In the genomic region with DNA sequence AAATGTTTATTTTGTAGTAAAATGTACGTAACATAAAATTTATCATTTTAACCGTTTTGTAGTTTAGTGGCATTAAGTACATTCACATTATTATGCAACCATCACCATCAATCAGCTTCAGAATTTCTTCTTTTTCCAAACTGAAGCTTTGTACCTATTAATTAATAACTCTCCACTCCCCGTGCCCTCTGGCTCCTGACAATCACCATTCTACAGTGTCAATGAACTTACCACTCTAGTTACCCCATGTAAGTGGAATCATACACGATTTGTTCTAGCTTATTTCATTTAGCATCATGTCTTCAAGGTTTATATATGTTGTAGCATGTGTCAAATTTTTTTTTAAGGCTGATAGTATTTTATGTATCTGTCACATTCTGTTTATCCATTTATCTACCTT, we compare ENCODE assay signal across 28 cellular contexts.
"Had no signal": no experiment of that assay in that cellular context is flagged by ENCODE, and none has a peak within 500 bp of the region (broad histone marks: within the 10 kb centered on the region; RNA-seq: fewer than 3 reads in every experiment).

No MANE protein-coding gene starts in this region.

- ATAC-seq: left cardiac atrium; left lung; natural killer cell treated with Interleukin-12 subunit alpha and Interleukin-12 subunit beta and Interleukin-15 and Interleukin-18, amount 100 ng/mL, for 72 hours; right cardiac atrium; stimulated activated memory B cell treated with anti-CD40 and anti-IgM and Interleukin-4, amounts not matched to agents 10 μg/mL and 1 μg/mL and 100 μg/mL, for 72 hours; stimulated activated naive CD8-positive, alpha-beta T cell treated with anti-CD3 and anti-CD28 coated beads, Interleukin-15, amount 100 ng/mL, for 72 hours had no signal

- H3K4me3 ChIP-seq: left lung, lung, ovary, sigmoid colon, spleen, tibial nerve, vagina had no signal

- H3K27me3 ChIP-seq: left lung, ovary, sigmoid colon, spleen, tibial nerve, vagina had no signal

- H3K27me3 Mint-ChIP-seq: naive B cell; natural killer cell treated with Interleukin-12 subunit alpha and Interleukin-12 subunit beta and Interleukin-15 and Interleukin-18, amount 100 ng/mL, for 72 hours; progenitor cell of endocrine pancreas; stimulated activated memory B cell treated with anti-CD40 and anti-IgM and Interleukin-4, amounts not matched to agents 10 μg/mL and 1 μg/mL and 100 μg/mL, for 72 hours; stimulated activated naive CD8-positive, alpha-beta T cell treated with anti-CD3 and anti-CD28 coated beads, Interleukin-15, amount 100 ng/mL, for 72 hours; type B pancreatic cell had no signal

- H3K9me3 ChIP-seq: left lung, ovary, sigmoid colon, spleen, tibial nerve, vagina had no signal

- H3K36me3 Mint-ChIP-seq: natural killer cell treated with Interleukin-12 subunit alpha and Interleukin-12 subunit beta and Interleukin-15 and Interleukin-18, amount 100 ng/mL, for 72 hours had no signal

- H3K4me1 ChIP-seq: sigmoid colon, tibial nerve, vagina had no signal

- FAIRE-seq: keratinocyte, small intestine had no signal

- DNase-seq: hippocampal formation; kidney glomerular epithelial cell; left cardiac atrium; left lung; mesendoderm; naive B cell; ovary; retina; right cardiac atrium; sigmoid colon; small intestine; spleen; stimulated activated CD4-positive, alpha-beta T cell treated with anti-CD3 and anti-CD28 coated beads, Interleukin-1b, Interleukin-23, amount 100 ng/mL, for 48 hours; stimulated activated CD4-positive, alpha-beta T cell treated with anti-CD3 and anti-CD28 coated beads, Interleukin-2, amount 100 ng/mL, for 48 hours; stimulated activated CD4-positive, alpha-beta T cell treated with anti-CD3 and anti-CD28 coated beads, Interleukin-4, amount 100 ng/mL, for 4 hours; stimulated activated CD8-positive, alpha-beta memory T cell treated with anti-CD3 and anti-CD28 coated beads, Interleukin-4, amount 100 ng/mL, for 48 hours; stimulated activated naive CD4-positive, alpha-beta T cell treated with Interleukin-2 at 50 U/mL for 16 hours; stimulated activated naive CD8-positive, alpha-beta T cell treated with anti-CD3 and anti-CD28 coated beads, Interleukin-15, amount 100 ng/mL, for 72 hours; substantia nigra had no signal

- H3K27ac ChIP-seq: left lung, ovary, sigmoid colon, spleen, tibial nerve, vagina had no signal

- H3K27ac Mint-ChIP-seq: mesothelial cell of epicardium; naive B cell; natural killer cell treated with Interleukin-12 subunit alpha and Interleukin-12 subunit beta and Interleukin-15 and Interleukin-18, amount 100 ng/mL, for 72 hours; progenitor cell of endocrine pancreas; stimulated activated memory B cell treated with anti-CD40 and anti-IgM and Interleukin-4, amounts not matched to agents 10 μg/mL and 1 μg/mL and 100 μg/mL, for 72 hours; stimulated activated naive CD8-positive, alpha-beta T cell treated with anti-CD3 and anti-CD28 coated beads, Interleukin-15, amount 100 ng/mL, for 72 hours; type B pancreatic cell had no signal

- H3K9me3 Mint-ChIP-seq: mesothelial cell of epicardium; naive B cell; natural killer cell treated with Interleukin-12 subunit alpha and Interleukin-12 subunit beta and Interleukin-15 and Interleukin-18, amount 100 ng/mL, for 72 hours; stimulated activated memory B cell treated with anti-CD40 and anti-IgM and Interleukin-4, amounts not matched to agents 10 μg/mL and 1 μg/mL and 100 μg/mL, for 72 hours; stimulated activated naive CD8-positive, alpha-beta T cell treated with anti-CD3 and anti-CD28 coated beads, Interleukin-15, amount 100 ng/mL, for 72 hours; type B pancreatic cell had no signal

- H3K36me3 ChIP-seq: left lung, ovary, sigmoid colon, spleen, tibial nerve, vagina had no signal

- H3K4me3 Mint-ChIP-seq: mesothelial cell of epicardium; naive B cell; natural killer cell treated with Interleukin-12 subunit alpha and Interleukin-12 subunit beta and Interleukin-15 and Interleukin-18, amount 100 ng/mL, for 72 hours; stimulated activated memory B cell treated with anti-CD40 and anti-IgM and Interleukin-4, amounts not matched to agents 10 μg/mL and 1 μg/mL and 100 μg/mL, for 72 hours; stimulated activated naive CD8-positive, alpha-beta T cell treated with anti-CD3 and anti-CD28 coated beads, Interleukin-15, amount 100 ng/mL, for 72 hours; type B pancreatic cell had no signal
